ENCODE assay signal across 1 cellular context in genomic region chr20:53847118-53847842, GRCh38.
A peak's percentile ranks its signal among the peaks of the same experiment; 100 is the strongest.
TF ChIP-seq lines count a peak whose summit lies in the region.

No MANE protein-coding gene starts in this region.

TF ChIP-seq in K562, 482 proteins besides CTCF, POLR2A, EP300 and RAD21 (continued from another document):
- TF ChIP-seq GTF3C2 (IDR thresholded peaks at IDR 0.05; ENCODE audit: borderline replicate concordance, extremely low read depth, insufficient read length), result no peak
- TF ChIP-seq ZNF589 (CRISPR knock-in tag; IDR thresholded peaks at IDR 0.05; ENCODE audit: low read depth), result 0 out of 2 replicates have a peak, but pooled peaks have one; percentile 18
- no peak for TF ChIP-seq KHSRP (IDR thresholded peaks at IDR 0.05)
- TF ChIP-seq ZBTB11 (CRISPR knock-in tag; IDR thresholded peaks at IDR 0.05), result peak in 1 of 3 experiments; percentile 77; a peak in 2 of 6 replicates
